2 cellular contexts compared by ENCODE assay signal in genomic region chr9:120348951-120349429, GRCh38.
TF ChIP-seq lines count a peak whose summit lies in the region.

No MANE protein-coding gene starts in this region.

TF ChIP-seq in GM23338, 12 proteins besides CTCF, POLR2A, EP300 and RAD21 (continued from another document):
- TF ChIP-seq, protein P1, sequence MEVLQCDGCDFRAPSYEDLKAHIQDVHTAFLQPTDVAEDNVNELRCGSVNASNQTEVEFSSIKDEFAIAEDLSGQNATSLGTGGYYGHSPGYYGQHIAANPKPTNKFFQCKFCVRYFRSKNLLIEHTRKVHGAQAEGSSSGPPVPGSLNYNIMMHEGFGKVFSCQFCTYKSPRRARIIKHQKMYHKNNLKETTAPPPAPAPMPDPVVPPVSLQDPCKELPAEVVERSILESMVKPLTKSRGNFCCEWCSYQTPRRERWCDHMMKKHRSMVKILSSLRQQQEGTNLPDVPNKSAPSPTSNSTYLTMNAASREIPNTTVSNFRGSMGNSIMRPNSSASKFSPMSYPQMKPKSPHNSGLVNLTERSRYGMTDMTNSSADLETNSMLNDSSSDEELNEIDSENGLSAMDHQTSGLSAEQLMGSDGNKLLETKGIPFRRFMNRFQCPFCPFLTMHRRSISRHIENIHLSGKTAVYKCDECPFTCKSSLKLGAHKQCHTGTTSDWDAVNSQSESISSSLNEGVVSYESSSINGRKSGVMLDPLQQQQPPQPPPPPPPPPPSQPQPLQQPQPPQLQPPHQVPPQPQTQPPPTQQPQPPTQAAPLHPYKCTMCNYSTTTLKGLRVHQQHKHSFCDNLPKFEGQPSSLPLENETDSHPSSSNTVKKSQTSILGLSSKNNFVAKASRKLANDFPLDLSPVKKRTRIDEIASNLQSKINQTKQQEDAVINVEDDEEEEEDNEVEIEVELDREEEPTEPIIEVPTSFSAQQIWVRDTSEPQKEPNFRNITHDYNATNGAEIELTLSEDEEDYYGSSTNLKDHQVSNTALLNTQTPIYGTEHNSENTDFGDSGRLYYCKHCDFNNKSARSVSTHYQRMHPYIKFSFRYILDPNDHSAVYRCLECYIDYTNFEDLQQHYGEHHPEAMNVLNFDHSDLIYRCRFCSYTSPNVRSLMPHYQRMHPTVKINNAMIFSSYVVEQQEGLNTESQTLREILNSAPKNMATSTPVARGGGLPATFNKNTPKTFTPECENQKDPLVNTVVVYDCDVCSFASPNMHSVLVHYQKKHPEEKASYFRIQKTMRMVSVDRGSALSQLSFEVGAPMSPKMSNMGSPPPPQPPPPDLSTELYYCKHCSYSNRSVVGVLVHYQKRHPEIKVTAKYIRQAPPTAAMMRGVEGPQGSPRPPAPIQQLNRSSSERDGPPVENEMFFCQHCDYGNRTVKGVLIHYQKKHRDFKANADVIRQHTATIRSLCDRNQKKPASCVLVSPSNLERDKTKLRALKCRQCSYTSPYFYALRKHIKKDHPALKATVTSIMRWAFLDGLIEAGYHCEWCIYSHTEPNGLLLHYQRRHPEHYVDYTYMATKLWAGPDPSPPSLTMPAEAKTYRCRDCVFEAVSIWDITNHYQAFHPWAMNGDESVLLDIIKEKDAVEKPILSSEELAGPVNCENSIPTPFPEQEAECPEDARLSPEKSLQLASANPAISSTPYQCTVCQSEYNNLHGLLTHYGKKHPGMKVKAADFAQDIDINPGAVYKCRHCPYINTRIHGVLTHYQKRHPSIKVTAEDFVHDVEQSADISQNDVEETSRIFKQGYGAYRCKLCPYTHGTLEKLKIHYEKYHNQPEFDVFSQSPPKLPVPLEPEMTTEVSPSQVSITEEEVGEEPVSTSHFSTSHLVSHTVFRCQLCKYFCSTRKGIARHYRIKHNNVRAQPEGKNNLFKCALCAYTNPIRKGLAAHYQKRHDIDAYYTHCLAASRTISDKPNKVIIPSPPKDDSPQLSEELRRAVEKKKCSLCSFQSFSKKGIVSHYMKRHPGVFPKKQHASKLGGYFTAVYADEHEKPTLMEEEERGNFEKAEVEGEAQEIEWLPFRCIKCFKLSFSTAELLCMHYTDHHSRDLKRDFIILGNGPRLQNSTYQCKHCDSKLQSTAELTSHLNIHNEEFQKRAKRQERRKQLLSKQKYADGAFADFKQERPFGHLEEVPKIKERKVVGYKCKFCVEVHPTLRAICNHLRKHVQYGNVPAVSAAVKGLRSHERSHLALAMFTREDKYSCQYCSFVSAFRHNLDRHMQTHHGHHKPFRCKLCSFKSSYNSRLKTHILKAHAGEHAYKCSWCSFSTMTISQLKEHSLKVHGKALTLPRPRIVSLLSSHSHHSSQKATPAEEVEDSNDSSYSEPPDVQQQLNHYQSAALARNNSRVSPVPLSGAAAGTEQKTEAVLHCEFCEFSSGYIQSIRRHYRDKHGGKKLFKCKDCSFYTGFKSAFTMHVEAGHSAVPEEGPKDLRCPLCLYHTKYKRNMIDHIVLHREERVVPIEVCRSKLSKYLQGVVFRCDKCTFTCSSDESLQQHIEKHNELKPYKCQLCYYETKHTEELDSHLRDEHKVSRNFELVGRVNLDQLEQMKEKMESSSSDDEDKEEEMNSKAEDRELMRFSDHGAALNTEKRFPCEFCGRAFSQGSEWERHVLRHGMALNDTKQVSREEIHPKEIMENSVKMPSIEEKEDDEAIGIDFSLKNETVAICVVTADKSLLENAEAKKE (CRISPR knock-in tag; IDR thresholded peaks at IDR 0.05) = no peak
- no peak for TF ChIP-seq EZH2phosphoT487 (IDR thresholded peaks at IDR 0.05; ENCODE audit: unreplicated experiment)
- TF ChIP-seq STAT1 (IDR thresholded peaks at IDR 0.05; ENCODE audit: unreplicated experiment) = no peak
- TF ChIP-seq, protein P2, sequence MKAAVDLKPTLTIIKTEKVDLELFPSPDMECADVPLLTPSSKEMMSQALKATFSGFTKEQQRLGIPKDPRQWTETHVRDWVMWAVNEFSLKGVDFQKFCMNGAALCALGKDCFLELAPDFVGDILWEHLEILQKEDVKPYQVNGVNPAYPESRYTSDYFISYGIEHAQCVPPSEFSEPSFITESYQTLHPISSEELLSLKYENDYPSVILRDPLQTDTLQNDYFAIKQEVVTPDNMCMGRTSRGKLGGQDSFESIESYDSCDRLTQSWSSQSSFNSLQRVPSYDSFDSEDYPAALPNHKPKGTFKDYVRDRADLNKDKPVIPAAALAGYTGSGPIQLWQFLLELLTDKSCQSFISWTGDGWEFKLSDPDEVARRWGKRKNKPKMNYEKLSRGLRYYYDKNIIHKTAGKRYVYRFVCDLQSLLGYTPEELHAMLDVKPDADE (IDR thresholded peaks at IDR 0.05) = no peak
- no peak for TF ChIP-seq EZH2 (IDR thresholded peaks at IDR 0.05; ENCODE audit: low read depth, unreplicated experiment)
- TF ChIP-seq CREB1 (CRISPR knock-in tag; IDR thresholded peaks at IDR 0.05; ENCODE audit: low read depth) = no peak
- no peak for TF ChIP-seq POLR2AphosphoS5 (IDR thresholded peaks at IDR 0.05; ENCODE audit: low read depth)
- no peak for TF ChIP-seq JUNB (IDR thresholded peaks at IDR 0.05; ENCODE audit: unreplicated experiment)
- TF ChIP-seq ZNF114 (CRISPR knock-in tag; IDR thresholded peaks at IDR 0.05) = no peak
TF ChIP-seq in GM23338: peak in this region for 0.

TF ChIP-seq in HepG2, 621 proteins besides CTCF, POLR2A, EP300 and RAD21 (continued from another document and continues in another):
- TF ChIP-seq, protein P3, sequence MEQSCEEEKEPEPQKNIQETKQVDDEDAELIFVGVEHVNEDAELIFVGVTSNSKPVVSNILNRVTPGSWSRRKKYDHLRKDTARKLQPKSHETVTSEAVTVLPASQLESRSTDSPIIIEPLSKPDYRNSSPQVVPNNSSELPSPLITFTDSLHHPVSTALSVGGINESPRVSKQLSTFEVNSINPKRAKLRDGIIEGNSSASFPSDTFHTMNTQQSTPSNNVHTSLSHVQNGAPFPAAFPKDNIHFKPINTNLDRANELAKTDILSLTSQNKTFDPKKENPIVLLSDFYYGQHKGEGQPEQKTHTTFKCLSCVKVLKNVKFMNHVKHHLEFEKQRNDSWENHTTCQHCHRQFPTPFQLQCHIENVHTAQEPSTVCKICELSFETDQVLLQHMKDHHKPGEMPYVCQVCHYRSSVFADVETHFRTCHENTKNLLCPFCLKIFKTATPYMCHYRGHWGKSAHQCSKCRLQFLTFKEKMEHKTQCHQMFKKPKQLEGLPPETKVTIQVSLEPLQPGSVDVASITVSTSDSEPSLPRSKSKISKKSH (CRISPR knock-in tag; IDR thresholded peaks at IDR 0.05; ENCODE audit: borderline replicate concordance) = 0 out of 2 replicates have a peak, but pooled peaks have one; percentile 17
- TF ChIP-seq, protein P4, sequence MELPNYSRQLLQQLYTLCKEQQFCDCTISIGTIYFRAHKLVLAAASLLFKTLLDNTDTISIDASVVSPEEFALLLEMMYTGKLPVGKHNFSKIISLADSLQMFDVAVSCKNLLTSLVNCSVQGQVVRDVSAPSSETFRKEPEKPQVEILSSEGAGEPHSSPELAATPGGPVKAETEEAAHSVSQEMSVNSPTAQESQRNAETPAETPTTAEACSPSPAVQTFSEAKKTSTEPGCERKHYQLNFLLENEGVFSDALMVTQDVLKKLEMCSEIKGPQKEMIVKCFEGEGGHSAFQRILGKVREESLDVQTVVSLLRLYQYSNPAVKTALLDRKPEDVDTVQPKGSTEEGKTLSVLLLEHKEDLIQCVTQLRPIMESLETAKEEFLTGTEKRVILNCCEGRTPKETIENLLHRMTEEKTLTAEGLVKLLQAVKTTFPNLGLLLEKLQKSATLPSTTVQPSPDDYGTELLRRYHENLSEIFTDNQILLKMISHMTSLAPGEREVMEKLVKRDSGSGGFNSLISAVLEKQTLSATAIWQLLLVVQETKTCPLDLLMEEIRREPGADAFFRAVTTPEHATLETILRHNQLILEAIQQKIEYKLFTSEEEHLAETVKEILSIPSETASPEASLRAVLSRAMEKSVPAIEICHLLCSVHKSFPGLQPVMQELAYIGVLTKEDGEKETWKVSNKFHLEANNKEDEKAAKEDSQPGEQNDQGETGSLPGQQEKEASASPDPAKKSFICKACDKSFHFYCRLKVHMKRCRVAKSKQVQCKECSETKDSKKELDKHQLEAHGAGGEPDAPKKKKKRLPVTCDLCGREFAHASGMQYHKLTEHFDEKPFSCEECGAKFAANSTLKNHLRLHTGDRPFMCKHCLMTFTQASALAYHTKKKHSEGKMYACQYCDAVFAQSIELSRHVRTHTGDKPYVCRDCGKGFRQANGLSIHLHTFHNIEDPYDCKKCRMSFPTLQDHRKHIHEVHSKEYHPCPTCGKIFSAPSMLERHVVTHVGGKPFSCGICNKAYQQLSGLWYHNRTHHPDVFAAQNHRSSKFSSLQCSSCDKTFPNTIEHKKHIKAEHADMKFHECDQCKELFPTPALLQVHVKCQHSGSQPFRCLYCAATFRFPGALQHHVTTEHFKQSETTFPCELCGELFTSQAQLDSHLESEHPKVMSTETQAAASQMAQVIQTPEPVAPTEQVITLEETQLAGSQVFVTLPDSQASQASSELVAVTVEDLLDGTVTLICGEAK (IDR thresholded peaks at IDR 0.05) = no peak
- TF ChIP-seq, protein P4 (CRISPR knock-in tag; IDR thresholded peaks at IDR 0.05) = peak; percentile 36; the same call in 1 of the 2 replicates
- TF ChIP-seq ZNF350 (CRISPR knock-in tag; IDR thresholded peaks at IDR 0.05; ENCODE audit: borderline replicate concordance, low read depth) = no peak
- TF ChIP-seq SMC3 (IDR thresholded peaks at IDR 0.05; ENCODE audit: low read length) = peak; percentile 66
- TF ChIP-seq ZSCAN5A (CRISPR knock-in tag; IDR thresholded peaks at IDR 0.05; ENCODE audit: borderline replicate concordance) = no peak
- no peak for TF ChIP-seq SAP130 (CRISPR knock-in tag; IDR thresholded peaks at IDR 0.05; ENCODE audit: low read depth)
- TF ChIP-seq ZMYM3 (CRISPR knock-in tag; IDR thresholded peaks at IDR 0.05) = no peak
- TF ChIP-seq ZSCAN31 (CRISPR knock-in tag; IDR thresholded peaks at IDR 0.05; ENCODE audit: low read depth) = 0 out of 2 replicates have a peak, but pooled peaks have one; percentile 23
- TF ChIP-seq, protein P5, sequence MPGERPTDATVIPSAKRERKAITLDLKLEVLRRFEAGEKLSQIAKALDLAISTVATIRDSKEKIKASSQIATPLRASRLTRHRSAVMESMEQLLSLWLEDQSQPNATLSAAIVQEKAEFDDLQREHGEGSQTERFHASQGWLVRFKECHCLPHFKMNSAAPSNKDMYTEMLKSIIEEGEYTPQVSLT (CRISPR knock-in tag; IDR thresholded peaks at IDR 0.05; ENCODE audit: borderline replicate concordance, low read depth) = no peak
- TF ChIP-seq AGO2 (optimal IDR thresholded peaks at IDR 0.05; ENCODE audit: low read depth, low read length) = no peak
- no peak for TF ChIP-seq ZNF382 (CRISPR knock-in tag; IDR thresholded peaks at IDR 0.05; ENCODE audit: borderline replicate concordance)
- TF ChIP-seq MATR3 (CRISPR knock-in tag; IDR thresholded peaks at IDR 0.05) = no peak
- TF ChIP-seq STAG1 (CRISPR knock-in tag; IDR thresholded peaks at IDR 0.05) = peak; percentile 81
- 0 out of 2 replicates have a peak, but pooled peaks have one; percentile 11 for TF ChIP-seq SALL1 (CRISPR knock-in tag; IDR thresholded peaks at IDR 0.05)
- no peak for TF ChIP-seq ZNF317 (CRISPR knock-in tag; IDR thresholded peaks at IDR 0.05)
- no peak for TF ChIP-seq MAZ (IDR thresholded peaks at IDR 0.05; ENCODE audit: borderline replicate concordance, low read depth, low read length)
- peak; percentile 50; the same call in 1 of the 2 replicates for TF ChIP-seq MAZ (CRISPR knock-in tag; IDR thresholded peaks at IDR 0.05; ENCODE audit: low read depth)
- peak; percentile 30; the same call in 1 of the 2 replicates for TF ChIP-seq TBX2 (CRISPR knock-in tag; IDR thresholded peaks at IDR 0.05; ENCODE audit: borderline replicate concordance)
- no peak for TF ChIP-seq FOXM1 (CRISPR knock-in tag; IDR thresholded peaks at IDR 0.05)
- TF ChIP-seq HIVEP1 (CRISPR knock-in tag; IDR thresholded peaks at IDR 0.05) = no peak
- TF ChIP-seq BORCS8-MEF2B (CRISPR knock-in tag; IDR thresholded peaks at IDR 0.05) = no peak
- TF ChIP-seq SIN3A (IDR thresholded peaks at IDR 0.05; ENCODE audit: borderline replicate concordance, low read depth, low read length) = no peak
- TF ChIP-seq ZIK1 (CRISPR knock-in tag; IDR thresholded peaks at IDR 0.05; ENCODE audit: borderline replicate concordance, low read depth) = no peak
